8 cellular contexts compared by ENCODE assay signal in genomic region chrX:9465380-9466114, GRCh38. TPM values are rescaled to one million over a fixed set of nuclear protein-coding genes. Genes with fewer than 3 reads are reported as not detected.
DNase-seq lines count a peak whose midpoint lies in the region; ATAC-seq and TF ChIP-seq lines count a peak whose summit lies in the region.

No MANE protein-coding gene starts in this region.

- peak overlapping the region in 1 of 2 experiments; percentile 72 for H2BK12ac ChIP-seq in mesenchymal stem cell (ENCODE audit: low read length in 2 of 2)

- H3K27me3 Mint-ChIP-seq in chondrocyte (ENCODE audit: low read depth): no peaks in the 10 kb centered on the region

- H3K36me3 ChIP-seq in mesenchymal stem cell (ENCODE audit: control insufficient read depth in 1 of 2, insufficient read depth in 2 of 2, low read depth in 1 of 2, low read length in 2 of 2) (no peaks in the 10 kb centered on the region), subcutaneous abdominal adipose tissue (ENCODE audit: control insufficient read depth in 5 of 5, insufficient read depth in 5 of 5, low read length in 5 of 5) (no peaks in the 10 kb centered on the region)

- no peak overlapping the region for H3K23ac ChIP-seq in mesenchymal stem cell (ENCODE audit: low read length in 2 of 2)

- H3K27ac ChIP-seq in mesenchymal stem cell (ENCODE audit: low read length, poor library complexity, severe bottlenecking) (no peak overlapping the region), subcutaneous abdominal adipose tissue (ENCODE audit: low read depth, low read length) (peak overlapping the region; percentile 30)

- DNase-seq in T-helper 9 cell (peak; percentile 29), chondrocyte (ENCODE audit: low spot score) (no peak), mesenchymal stem cell (peak; percentile 18), NCI-H2029 treated with DMSO at 0.1 percent for 48 hours (lab: John Stamatoyannopoulos, UW) (no peak)

- no peaks in the 10 kb centered on the region for H3K9me3 ChIP-seq in mesenchymal stem cell (ENCODE audit: control insufficient read depth, low read length)
- no peaks in the 10 kb centered on the region for H3K9me3 ChIP-seq in subcutaneous abdominal adipose tissue (ENCODE audit: control insufficient read depth in 5 of 5, low read length in 5 of 5)

- H3K9me3 Mint-ChIP-seq in chondrocyte (ENCODE audit: low read depth): peaks cover 3% of the 10 kb centered on the region

- peaks cover 39% of the 10 kb centered on the region for H3K4me1 Mint-ChIP-seq in chondrocyte (ENCODE audit: low read depth)

- peak overlapping the region; percentile 73 for H2BK120ac ChIP-seq in mesenchymal stem cell (ENCODE audit: low read depth, low read length)

- TF ChIP-seq CTCF in GM12875 (IDR thresholded peaks at IDR 0.05; ENCODE audit: borderline replicate concordance, insufficient read depth, low read depth, low read length): no peak
- peak; percentile 14 for TF ChIP-seq CTCF in chondrocyte (IDR thresholded peaks at IDR 0.05)

- H4K91ac ChIP-seq in mesenchymal stem cell (ENCODE audit: low read length): peak overlapping the region; percentile 15

- peak overlapping the region; percentile 47 for H3K4me2 ChIP-seq in mesenchymal stem cell (ENCODE audit: low read length, poor library complexity, severe bottlenecking)

- peak overlapping the region; percentile 36 to 60 for H3K14ac ChIP-seq in mesenchymal stem cell (ENCODE audit: low read length in 2 of 2)

- 0% methylated on average over 15 of the region's 87 CpGs for WGBS in mesenchymal stem cell

- ATAC-seq in HG02973 (IDR thresholded peaks at IDR 0.05; ENCODE audit: unreplicated experiment) (peak; percentile 21), GM18861 (IDR thresholded peaks at IDR 0.05; ENCODE audit: unreplicated experiment) (no peak)

- H3K4me3 Mint-ChIP-seq in chondrocyte (ENCODE audit: unreplicated experiment): peak overlapping the region; percentile 65

- H3K79me1 ChIP-seq in mesenchymal stem cell (replicated peaks; ENCODE audit: low read length, poor library complexity, severe bottlenecking): no peaks in the 10 kb centered on the region

- H3K4ac ChIP-seq in mesenchymal stem cell (ENCODE audit: low read depth in 1 of 2, low read length in 2 of 2): peak overlapping the region in 1 of 2 experiments; percentile 69

- peak overlapping the region; percentile 41 for H4K8ac ChIP-seq in mesenchymal stem cell (ENCODE audit: low read length)

- no peak overlapping the region for H3K27ac Mint-ChIP-seq in chondrocyte (ENCODE audit: unreplicated experiment)

- peak overlapping the region; percentile 31 for H2BK5ac ChIP-seq in mesenchymal stem cell (ENCODE audit: low read depth, low read length, poor library complexity, severe bottlenecking)

- H3K9ac ChIP-seq in mesenchymal stem cell (ENCODE audit: low read length) (peak overlapping the region; percentile 74), subcutaneous abdominal adipose tissue (ENCODE audit: low read length in 5 of 5) (peak overlapping the region in 2 of 5 donors; percentile 40 to 62)

- no peak overlapping the region for H2AFZ ChIP-seq in mesenchymal stem cell (ENCODE audit: low read depth, low read length)

- peak overlapping the region; percentile 67 for H2BK15ac ChIP-seq in mesenchymal stem cell (ENCODE audit: low read depth, poor library complexity, severe bottlenecking)

- no peaks in the 10 kb centered on the region for H3K36me3 Mint-ChIP-seq in chondrocyte (ENCODE audit: low read depth)

- H3K4me3 ChIP-seq in GM12875 (ENCODE audit: low read depth, low read length): peak overlapping the region; percentile 68
- peak overlapping the region; percentile 75 to 76 for H3K4me3 ChIP-seq in mesenchymal stem cell (ENCODE audit: insufficient read depth in 1 of 2, low read depth in 1 of 2, low read length in 2 of 2)
- peak overlapping the region in 4 of 5 donors; percentile 62 to 71 (median 66) for H3K4me3 ChIP-seq in subcutaneous abdominal adipose tissue (ENCODE audit: low read depth in 1 of 5, low read length in 5 of 5)

- peak overlapping the region; percentile 80 to 83 for H3K18ac ChIP-seq in mesenchymal stem cell (ENCODE audit: low read depth in 1 of 2, low read length in 2 of 2)

- H2AK5ac ChIP-seq in mesenchymal stem cell (ENCODE audit: low read length, severe bottlenecking): no peak overlapping the region

- H3K27me3 ChIP-seq in mesenchymal stem cell (ENCODE audit: control insufficient read depth in 1 of 2, insufficient read depth in 1 of 2, low read length in 2 of 2) (peaks cover 0 to 2% of the 10 kb centered on the region in 2 experiments), subcutaneous abdominal adipose tissue (ENCODE audit: control insufficient read depth in 5 of 5, insufficient read depth in 4 of 5, low read length in 5 of 5) (peaks cover 0 to 15% (median 8%) of the 10 kb centered on the region in 5 donors)

- H3K4me1 ChIP-seq in mesenchymal stem cell (ENCODE audit: control insufficient read depth, insufficient read depth, low read depth, low read length): peaks cover 6% of the 10 kb centered on the region
- peaks cover 4 to 39% (median 32%) of the 10 kb centered on the region in 5 donors for H3K4me1 ChIP-seq in subcutaneous abdominal adipose tissue (ENCODE audit: control insufficient read depth in 5 of 5, insufficient read depth in 5 of 5, low read length in 5 of 5)

RNA-seq across cellular contexts. Expression of gene TBL1X, which starts 0.7 kb away (rescaled TPM):
- total RNA-seq in chondrocyte: 14.5 to 24.6 TPM (median 21.4 TPM) in 3 replicates
- 28.2 TPM for polyA plus RNA-seq in mesenchymal stem cell (2013, experiment 1 of 2)
- polyA plus RNA-seq in mesenchymal stem cell (2013, experiment 2 of 2): 28.2 TPM

Comparison
In these comparisons a context has a peak if more than half of its experiments do, and no peak if none do; other contexts are left out.
1. DNase-seq: peak in T-helper 9 cell (single experiment) and mesenchymal stem cell (single experiment); none in chondrocyte (single experiment) and NCI-H2029 treated with DMSO at 0.1 percent for 48 hours (single experiment).
2. Peak in every context shown above with its lines, with median percentiles within 50 percentile points of each other: H3K4me3 ChIP-seq.